29 cellular contexts compared by ENCODE assay signal in genomic region chr3:52866427-52866826, GRCh38. TPM values are rescaled to one million over a fixed set of nuclear protein-coding genes. Genes with fewer than 3 reads are reported as not detected.
"Had no signal": no experiment of that assay in that cellular context is flagged by ENCODE, and none has a peak within 500 bp of the region (broad histone marks: within the 10 kb centered on the region; RNA-seq: fewer than 3 reads in every experiment).

No MANE protein-coding gene starts in this region.

- H3K36me3 ChIP-seq: ascending aorta, SJSA1 had no signal

- H3K4me3 ChIP-seq: ascending aorta, body of pancreas, SJSA1 had no signal

- ATAC-seq: activated CD4-positive, CD25-positive, alpha-beta regulatory T cell treated with anti-CD3 and anti-CD28 coated beads, Interleukin-2, amount 50 U/mL, for 24 hours; activated CD8-positive, alpha-beta T cell treated with anti-CD3 and anti-CD28 coated beads, Interleukin-2, amount 10 ng/mL, durations not matched to agents 7 days and 5 days; activated naive CD4-positive, alpha-beta T cell treated with anti-CD3 and anti-CD28 coated beads, Interleukin-2, amount 50 U/mL, for 72 hours; activated naive CD8-positive, alpha-beta T cell treated with anti-CD3 and anti-CD28 coated beads, Interleukin-2, amount 50 U/mL, for 24 hours; body of pancreas; PC-3; SK-N-SH treated with all-trans-retinoic acid at 6 μM for 48 hours had no signal

- H3K9me3 ChIP-seq: ascending aorta, body of pancreas, SJSA1 had no signal

- H3K4me1 ChIP-seq: ascending aorta, SJSA1 had no signal

- H3K4me3 Mint-ChIP-seq: activated CD8-positive, alpha-beta T cell treated with anti-CD3 and anti-CD28 coated beads, Interleukin-2, amount 10 ng/mL, durations not matched to agents 7 days and 5 days; activated naive CD8-positive, alpha-beta T cell treated with anti-CD3 and anti-CD28 coated beads, Interleukin-2, amount 50 U/mL, for 24 hours; T-helper 1 cell treated with Interleukin-12 subunit alpha and Interleukin-12 subunit beta and Interleukin-4 antibody, amounts not matched to agents 30 μg/mL and 1 μg/mL, for 36 hours had no signal

- DNase-seq: activated CD4-positive, alpha-beta T cell treated with anti-CD3 and anti-CD28 coated beads for 4 hours; activated CD8-positive, alpha-beta memory T cell treated with anti-CD3 and anti-CD28 coated beads, Interleukin-2, amount 50 U/mL, for 48 hours; activated CD8-positive, alpha-beta T cell treated with anti-CD3 and anti-CD28 coated beads, Interleukin-2, amount 10 ng/mL, durations not matched to agents 7 days and 5 days; activated effector memory CD4-positive, alpha-beta T cell treated with Interleukin-2 at 50 U/mL for 16 hours; activated naive CD4-positive, alpha-beta T cell; activated naive CD8-positive, alpha-beta T cell treated with anti-CD3 and anti-CD28 coated beads, Interleukin-2, amount 50 U/mL, for 24 hours; activated T-cell treated with anti-CD3 and anti-CD28 coated beads, Interleukin-2, amount 50 U/mL, for 1 hour; amniotic stem cell; body of pancreas; central memory CD4-positive, alpha-beta T cell; IMR-90; KBM-7; NCI-H1417; NCI-H1930; NCI-H2227 treated with DMSO at 0.1 percent for 48 hours; NCI-H510A; NCI-H526 treated with DMSO at 0.1 percent for 48 hours; PC-3; SHP77; SW 1271 had no signal

- H3K27ac ChIP-seq: ascending aorta, body of pancreas, SJSA1 had no signal

- H3K27ac Mint-ChIP-seq: activated CD8-positive, alpha-beta T cell treated with anti-CD3 and anti-CD28 coated beads, Interleukin-2, amount 10 ng/mL, durations not matched to agents 7 days and 5 days; activated naive CD4-positive, alpha-beta T cell treated with anti-CD3 and anti-CD28 coated beads, Interleukin-2, amount 50 U/mL, for 72 hours; activated naive CD8-positive, alpha-beta T cell treated with anti-CD3 and anti-CD28 coated beads, Interleukin-2, amount 50 U/mL, for 24 hours; T-helper 1 cell treated with Interleukin-12 subunit alpha and Interleukin-12 subunit beta and Interleukin-4 antibody, amounts not matched to agents 30 μg/mL and 1 μg/mL, for 36 hours had no signal

- H3K27me3 ChIP-seq: ascending aorta, body of pancreas, SJSA1 had no signal

- H3K27me3 Mint-ChIP-seq: activated naive CD8-positive, alpha-beta T cell treated with anti-CD3 and anti-CD28 coated beads, Interleukin-2, amount 50 U/mL, for 24 hours had no signal

RNA-seq across cellular contexts. Expression of gene MUSTN1, which starts 31.6 kb away (rescaled TPM):
- total RNA-seq: bronchial epithelial cell, IMR-90, LHCN-M2, MCF 10A, SJSA1 had no signal

RNA-seq across cellular contexts. Expression of gene ITIH4, which starts 36.0 kb away (rescaled TPM):
- total RNA-seq: SJSA1 had no signal
